14 cellular contexts compared by ENCODE assay signal in the genomic region with DNA sequence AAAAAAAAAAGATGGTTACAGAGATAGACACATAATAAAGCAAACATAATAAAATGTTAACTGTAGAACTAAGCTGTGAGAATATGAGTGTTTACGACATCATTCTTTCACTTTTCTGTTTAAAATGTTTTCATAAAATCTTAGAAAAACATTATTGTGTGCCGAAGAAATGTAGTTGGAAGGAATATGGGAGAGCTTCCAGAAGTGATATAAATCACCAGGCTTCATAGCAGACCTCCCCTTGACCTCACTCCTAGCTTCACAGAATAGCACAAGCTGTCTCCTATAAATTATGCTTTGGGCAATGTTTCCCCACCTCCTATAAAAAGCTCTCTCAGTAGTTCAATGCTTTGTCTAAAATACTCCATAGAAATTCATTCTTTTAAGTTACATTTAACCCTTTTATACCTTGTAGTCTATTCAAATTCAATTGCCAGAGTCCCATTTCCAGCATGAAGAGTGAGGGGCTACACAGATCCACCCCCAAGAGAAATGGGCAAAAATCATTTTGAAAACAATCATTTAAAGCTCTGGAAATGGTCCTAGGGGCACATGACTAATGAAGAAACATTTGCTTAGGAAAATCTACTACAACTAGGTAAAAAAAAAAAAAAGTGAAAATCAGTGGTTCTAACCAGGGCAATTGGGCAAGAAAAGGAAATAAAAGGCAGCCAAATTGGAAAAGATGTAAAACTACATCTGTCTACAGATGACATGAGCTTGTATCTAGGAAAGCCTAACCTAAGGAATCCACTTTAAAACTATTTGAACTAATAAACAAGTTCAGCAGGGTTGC. TPM values are rescaled to one million over a fixed set of nuclear protein-coding genes. Genes with fewer than 3 reads are reported as not detected.
DNase-seq lines count a peak whose midpoint lies in the region; ATAC-seq, FAIRE-seq and TF ChIP-seq lines count a peak whose summit lies in the region.
"Had no signal": no experiment of that assay in that cellular context is flagged by ENCODE, and none has a peak within 500 bp of the region (broad histone marks: within the 10 kb centered on the region; RNA-seq: fewer than 3 reads in every experiment).

No MANE protein-coding gene starts in this region.

- peaks cover 13% of the 10 kb centered on the region for H3K36me3 Mint-ChIP-seq in astrocyte (ENCODE audit: low read depth, unreplicated experiment)

- H3K9me3 Mint-ChIP-seq in astrocyte (ENCODE audit: unreplicated experiment): peaks cover 12% of the 10 kb centered on the region

- no peaks in the 10 kb centered on the region for H3K79me2 ChIP-seq in astrocyte (ENCODE audit: insufficient read depth, low read length)

- H3K27ac Mint-ChIP-seq in astrocyte (ENCODE audit: unreplicated experiment): no peak overlapping the region

- TF ChIP-seq POLR2A in H54 (IDR thresholded peaks at IDR 0.05; ENCODE audit: low read depth, low read length) (no peak), GM12891 (IDR thresholded peaks at IDR 0.05; ENCODE audit: low read depth, low read length) (no peak)

- ATAC-seq in left colon (peak; percentile 54), GM19023 (IDR thresholded peaks at IDR 0.05; ENCODE audit: unreplicated experiment) (no peak), GM21717 (IDR thresholded peaks at IDR 0.05; ENCODE audit: unreplicated experiment) (no peak)

- no peak overlapping the region for H2AFZ ChIP-seq in astrocyte (ENCODE audit: low read depth, low read length)

- no peak overlapping the region for H3K4me3 ChIP-seq in astrocyte (ENCODE audit: insufficient read depth, low read depth, low read length)
- H3K4me3 ChIP-seq: stomach had no signal

- no peaks in the 10 kb centered on the region for H3K4me1 ChIP-seq in astrocyte (ENCODE audit: insufficient read depth, low read length)
- H3K4me1 ChIP-seq: stomach had no signal

- intact Hi-C loops in left colon (cut with DNase I, micrococcal nuclease): no loop called here

- no peaks in the 10 kb centered on the region for H4K20me1 ChIP-seq in astrocyte (ENCODE audit: insufficient read depth, low read length)

- no peaks in the 10 kb centered on the region for H3K4me1 Mint-ChIP-seq in astrocyte (ENCODE audit: low read depth, unreplicated experiment)

- FAIRE-seq in H54 (lab: Jason Lieb, UNC) (peak; percentile 77), astrocyte (lab: Jason Lieb, UNC) (no peak), GM12891 (lab: Jason Lieb, UNC) (no peak)

- no peak for TF ChIP-seq CTCF in astrocyte (IDR thresholded peaks at IDR 0.05; ENCODE audit: insufficient read depth, low read depth, low read length)

- H3K9me3 ChIP-seq in astrocyte (ENCODE audit: insufficient read depth, low read depth, low read length): no peaks in the 10 kb centered on the region

- H3K4me3 Mint-ChIP-seq in astrocyte (ENCODE audit: unreplicated experiment): no peak overlapping the region

- no peak overlapping the region for H3K9ac ChIP-seq in astrocyte (ENCODE audit: low read length)

- H3K4me2 ChIP-seq in astrocyte (ENCODE audit: low read length): no peak overlapping the region

- no peaks in the 10 kb centered on the region for H3K27me3 Mint-ChIP-seq in astrocyte (ENCODE audit: low read depth, unreplicated experiment)

- DNase-seq in H54 (ENCODE audit: insufficient read length, low spot score) (no peak), astrocyte (ENCODE audit: low read depth) (peak; percentile 61), left colon (peak in 1 of 2 donors; percentile 23), smooth muscle cell of the brain vasculature (ENCODE audit: low read depth, low spot score) (peak; percentile 13), anterior cingulate cortex (lab: John Stamatoyannopoulos, UW) (no peak), GM12891 (ENCODE audit: insufficient read length, low spot score) (no peak)
- DNase-seq: activated T-cell treated with anti-CD3 and anti-CD28 coated beads for 4 hours, amygdala, Calu3, NCI-H2171, stomach had no signal

- H3K27me3 ChIP-seq in astrocyte (ENCODE audit: insufficient read depth, low read length): no peaks in the 10 kb centered on the region
- H3K27me3 ChIP-seq: stomach had no signal

- no peak overlapping the region for H3K27ac ChIP-seq in astrocyte (ENCODE audit: low read depth, low read length)

- no peaks in the 10 kb centered on the region for H3K36me3 ChIP-seq in astrocyte (ENCODE audit: insufficient read depth, low read length)

TF ChIP-seq in GM12891, 5 proteins besides CTCF, POLR2A, EP300 and RAD21:
- TF ChIP-seq PAX5 (IDR thresholded peaks at IDR 0.05; ENCODE audit: insufficient read depth, low read length, severe bottlenecking): no peak
- TF ChIP-seq POU2F2 (IDR thresholded peaks at IDR 0.05; ENCODE audit: low read depth, low read length): no peak
- TF ChIP-seq TAF1 (IDR thresholded peaks at IDR 0.05; ENCODE audit: low read depth, low read length): no peak
- TF ChIP-seq POLR2AphosphoS5 (IDR thresholded peaks at IDR 0.05; ENCODE audit: low read depth, low read length): no peak
- no peak for TF ChIP-seq SPI1 (IDR thresholded peaks at IDR 0.05; ENCODE audit: low read depth, low read length)

RNA-seq across cellular contexts. Expression of gene IMPG2, which starts 9.6 kb away (rescaled TPM):
- total RNA-seq in astrocyte: 0.26 and 0.30 TPM in 2 replicates
- total RNA-seq in left colon: under 1 TPM in 1 of 2 donors, not detected in 1; 0.11 TPM
- 0.06 TPM for polyA plus RNA-seq in GM12891 (2012; ENCODE audit: low read depth, missing spikeins)
- total RNA-seq: HT1080 had no signal

Comparison
In these comparisons a context has a peak if more than half of its experiments do, and no peak if none do; other contexts are left out.
1. DNase-seq: peak in astrocyte (single experiment) and smooth muscle cell of the brain vasculature (single experiment); none in H54 (single experiment), anterior cingulate cortex (0 of 58) and GM12891 (single experiment).